ENCODE assay signal across 1 cellular context in the genomic region with DNA sequence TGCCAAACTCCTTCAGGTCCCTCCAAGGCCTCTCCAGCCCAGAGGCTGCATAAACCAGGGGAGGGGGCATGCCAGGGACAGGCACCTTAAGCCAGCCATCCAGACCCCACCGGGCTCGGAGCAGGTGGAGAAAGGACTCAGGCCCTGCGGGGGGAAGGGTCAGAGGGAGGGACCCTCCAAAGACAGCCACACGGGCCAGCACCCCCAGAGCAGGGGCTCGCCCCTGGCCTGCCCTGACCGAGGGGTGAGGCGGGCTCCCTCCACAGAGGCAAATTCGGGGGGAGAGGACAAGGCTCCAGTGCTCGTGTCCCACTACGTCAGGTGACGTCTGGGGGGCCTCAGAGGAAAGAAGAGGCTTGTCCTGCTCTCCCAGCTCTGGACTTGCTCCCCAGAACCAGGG.
TF ChIP-seq lines count a peak whose summit lies in the region.

No MANE protein-coding gene starts in this region.

TF ChIP-seq in IMR-90, 13 proteins besides CTCF, POLR2A, EP300 and RAD21:
- no peak for TF ChIP-seq MAZ (IDR thresholded peaks at IDR 0.05; ENCODE audit: borderline replicate concordance, low read depth, low read length)
- TF ChIP-seq, protein P1, sequence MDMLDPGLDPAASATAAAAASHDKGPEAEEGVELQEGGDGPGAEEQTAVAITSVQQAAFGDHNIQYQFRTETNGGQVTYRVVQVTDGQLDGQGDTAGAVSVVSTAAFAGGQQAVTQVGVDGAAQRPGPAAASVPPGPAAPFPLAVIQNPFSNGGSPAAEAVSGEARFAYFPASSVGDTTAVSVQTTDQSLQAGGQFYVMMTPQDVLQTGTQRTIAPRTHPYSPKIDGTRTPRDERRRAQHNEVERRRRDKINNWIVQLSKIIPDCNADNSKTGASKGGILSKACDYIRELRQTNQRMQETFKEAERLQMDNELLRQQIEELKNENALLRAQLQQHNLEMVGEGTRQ (IDR thresholded peaks at IDR 0.05; ENCODE audit: low read depth, low read length): no peak
